ENCODE assay signal across 8 cellular contexts in the genomic region with DNA sequence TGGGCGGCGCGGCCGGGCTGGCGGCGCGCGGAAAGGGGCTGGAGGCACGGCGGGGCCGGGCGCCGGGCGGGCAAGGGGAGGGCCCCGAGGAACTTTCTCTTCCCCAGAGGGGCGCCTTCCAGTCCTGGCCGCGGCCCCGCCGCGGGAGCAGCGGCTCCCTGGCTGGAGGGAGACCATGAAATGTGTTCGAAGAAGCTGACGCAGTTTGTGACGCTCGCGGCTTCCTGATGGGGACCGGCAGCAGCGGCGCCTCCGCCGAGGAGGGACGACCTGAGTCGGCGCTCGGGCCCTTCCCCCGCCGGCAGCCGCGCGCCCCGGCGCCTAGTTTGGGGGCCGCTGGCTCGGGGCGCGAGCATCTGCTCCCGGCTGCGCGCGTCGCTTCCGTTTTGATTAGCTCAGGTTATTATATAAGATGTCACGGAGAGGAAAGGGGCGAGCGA. TPM values are rescaled to one million over a fixed set of nuclear protein-coding genes. Genes with fewer than 3 reads are reported as not detected.
DNase-seq lines count a peak whose midpoint lies in the region; ATAC-seq and TF ChIP-seq lines count a peak whose summit lies in the region.

No MANE protein-coding gene starts in this region.

- ATAC-seq in GM18867 (IDR thresholded peaks at IDR 0.05; ENCODE audit: unreplicated experiment), result peak; percentile 53
- peak; percentile 44 for ATAC-seq in HG03095 (IDR thresholded peaks at IDR 0.05; ENCODE audit: unreplicated experiment)

- peaks cover 9% of the 10 kb centered on the region for H3K36me3 Mint-ChIP-seq in activated T-helper 2 cell treated with anti-CD3 and anti-CD28 coated beads, Interferon-gamma antibody, Interleukin-2, Interleukin-4, amounts not matched to agents 10 μg/mL and 5 μg/mL and 100 μg/mL, durations not matched to agents 14 hours and 24 hours and 36 hours (ENCODE audit: low read depth)
- no peaks in the 10 kb centered on the region for H3K36me3 Mint-ChIP-seq in nephron progenitor cell (ENCODE audit: low read depth)
- H3K36me3 Mint-ChIP-seq in stimulated activated naive CD8-positive, alpha-beta T cell treated with anti-CD3 and anti-CD28 coated beads, Interleukin-15, Interleukin-2, amounts not matched to agents 100 ng/mL and 50 ng/mL, for 24 hours (ENCODE audit: low read depth), result peaks cover 10% of the 10 kb centered on the region

- peak; percentile 50 for DNase-seq in AG08395 (ENCODE audit: low spot score)
- DNase-seq in activated T-helper 2 cell treated with anti-CD3 and anti-CD28 coated beads, Interferon-gamma antibody, Interleukin-2, Interleukin-4, amounts not matched to agents 10 μg/mL and 5 μg/mL and 100 μg/mL, durations not matched to agents 14 hours and 24 hours and 36 hours (ENCODE audit: low spot score), result peak; percentile 70
- DNase-seq in fibroblast of peridontal ligament (ENCODE audit: extremely low read depth), result peak; percentile 57
- DNase-seq in nephron progenitor cell, result peak; percentile 69

- H3K9ac ChIP-seq in OCI-LY3 (ENCODE audit: low read length), result peak overlapping the region; percentile 81

- H3K36me3 ChIP-seq in OCI-LY3 (replicated peaks; ENCODE audit: low read depth, low read length), result no peaks in the 10 kb centered on the region

- peak overlapping the region; percentile 85 for H3K4me3 Mint-ChIP-seq in activated T-helper 2 cell treated with anti-CD3 and anti-CD28 coated beads, Interferon-gamma antibody, Interleukin-2, Interleukin-4, amounts not matched to agents 10 μg/mL and 5 μg/mL and 100 μg/mL, durations not matched to agents 14 hours and 24 hours and 36 hours (ENCODE audit: low read depth)
- H3K4me3 Mint-ChIP-seq in nephron progenitor cell, result peak overlapping the region; percentile 85
- H3K4me3 Mint-ChIP-seq in stimulated activated naive CD8-positive, alpha-beta T cell treated with anti-CD3 and anti-CD28 coated beads, Interleukin-15, Interleukin-2, amounts not matched to agents 100 ng/mL and 50 ng/mL, for 24 hours, result peak overlapping the region; percentile 85

- no peaks in the 10 kb centered on the region for H3K9me3 Mint-ChIP-seq in activated T-helper 2 cell treated with anti-CD3 and anti-CD28 coated beads, Interferon-gamma antibody, Interleukin-2, Interleukin-4, amounts not matched to agents 10 μg/mL and 5 μg/mL and 100 μg/mL, durations not matched to agents 14 hours and 24 hours and 36 hours
- peaks cover 1% of the 10 kb centered on the region for H3K9me3 Mint-ChIP-seq in nephron progenitor cell
- H3K9me3 Mint-ChIP-seq in stimulated activated naive CD8-positive, alpha-beta T cell treated with anti-CD3 and anti-CD28 coated beads, Interleukin-15, Interleukin-2, amounts not matched to agents 100 ng/mL and 50 ng/mL, for 24 hours, result peaks cover 4% of the 10 kb centered on the region

- no peaks in the 10 kb centered on the region for H3K9me3 ChIP-seq in OCI-LY3 (ENCODE audit: insufficient read depth, low read length)

- no peak for TF ChIP-seq CTCF in OCI-LY3 (IDR thresholded peaks at IDR 0.05; ENCODE audit: low read depth, low read length)
- TF ChIP-seq CTCF in nephron progenitor cell (IDR thresholded peaks at IDR 0.05), result no peak

- H3K27me3 ChIP-seq in OCI-LY3 (ENCODE audit: low read depth, low read length), result no peaks in the 10 kb centered on the region

- peak overlapping the region; percentile 76 for H3K27ac Mint-ChIP-seq in activated T-helper 2 cell treated with anti-CD3 and anti-CD28 coated beads, Interferon-gamma antibody, Interleukin-2, Interleukin-4, amounts not matched to agents 10 μg/mL and 5 μg/mL and 100 μg/mL, durations not matched to agents 14 hours and 24 hours and 36 hours
- no peak overlapping the region for H3K27ac Mint-ChIP-seq in nephron progenitor cell
- peak overlapping the region; percentile 90 for H3K27ac Mint-ChIP-seq in stimulated activated naive CD8-positive, alpha-beta T cell treated with anti-CD3 and anti-CD28 coated beads, Interleukin-15, Interleukin-2, amounts not matched to agents 100 ng/mL and 50 ng/mL, for 24 hours

- H3K4me1 Mint-ChIP-seq in activated T-helper 2 cell treated with anti-CD3 and anti-CD28 coated beads, Interferon-gamma antibody, Interleukin-2, Interleukin-4, amounts not matched to agents 10 μg/mL and 5 μg/mL and 100 μg/mL, durations not matched to agents 14 hours and 24 hours and 36 hours (ENCODE audit: low read depth), result peaks cover 35% of the 10 kb centered on the region
- peaks cover 13% of the 10 kb centered on the region for H3K4me1 Mint-ChIP-seq in nephron progenitor cell
- H3K4me1 Mint-ChIP-seq in stimulated activated naive CD8-positive, alpha-beta T cell treated with anti-CD3 and anti-CD28 coated beads, Interleukin-15, Interleukin-2, amounts not matched to agents 100 ng/mL and 50 ng/mL, for 24 hours (ENCODE audit: low read depth), result peaks cover 44% of the 10 kb centered on the region

- no peaks in the 10 kb centered on the region for H3K27me3 Mint-ChIP-seq in activated T-helper 2 cell treated with anti-CD3 and anti-CD28 coated beads, Interferon-gamma antibody, Interleukin-2, Interleukin-4, amounts not matched to agents 10 μg/mL and 5 μg/mL and 100 μg/mL, durations not matched to agents 14 hours and 24 hours and 36 hours (ENCODE audit: low read depth)
- H3K27me3 Mint-ChIP-seq in nephron progenitor cell (ENCODE audit: low read depth, poor library complexity), result peaks cover 73% of the 10 kb centered on the region
- H3K27me3 Mint-ChIP-seq in stimulated activated naive CD8-positive, alpha-beta T cell treated with anti-CD3 and anti-CD28 coated beads, Interleukin-15, Interleukin-2, amounts not matched to agents 100 ng/mL and 50 ng/mL, for 24 hours, result no peaks in the 10 kb centered on the region

- peaks cover 50% of the 10 kb centered on the region for H3K79me2 ChIP-seq in OCI-LY3 (ENCODE audit: low read length)

- H3K4me3 ChIP-seq in OCI-LY3 (ENCODE audit: low read length), result peak overlapping the region; percentile 96

- peaks cover 16% of the 10 kb centered on the region for H3K4me1 ChIP-seq in OCI-LY3 (ENCODE audit: low read length)

- intact Hi-C loops in activated T-helper 2 cell treated with anti-CD3 and anti-CD28 coated beads, Interferon-gamma antibody, Interleukin-2, Interleukin-4, amounts not matched to agents 10 μg/mL and 5 μg/mL and 100 μg/mL, durations not matched to agents 14 hours and 24 hours and 36 hours (cut with micrococcal nuclease), result loop anchor here (1.0 to 10.0 kb wide), 4 partner anchors 156 to 632 kb away; partner anchors contain the start of genes HECTD2, RPP30 and TNKS2

- H3K4me2 ChIP-seq in OCI-LY3 (ENCODE audit: low read length), result peak overlapping the region; percentile 92

- H3K27ac ChIP-seq in OCI-LY3 (ENCODE audit: low read length), result peak overlapping the region; percentile 72

- peak overlapping the region; percentile 4; the same call in 1 of the 2 replicates for H2AFZ ChIP-seq in OCI-LY3 (ENCODE audit: low read depth, low read length)

- peaks cover 5% of the 10 kb centered on the region; the same call in 1 of the 2 replicates for H4K20me1 ChIP-seq in OCI-LY3 (ENCODE audit: insufficient read depth, low read length)

RNA-seq across cellular contexts. Expression of gene PCGF5, which starts 57.2 kb away (rescaled TPM):
- 35.9 and 36.9 TPM in 2 replicates for total RNA-seq in activated T-helper 2 cell treated with anti-CD3 and anti-CD28 coated beads, Interferon-gamma antibody, Interleukin-2, Interleukin-4, amounts not matched to agents 10 μg/mL and 5 μg/mL and 100 μg/mL, durations not matched to agents 14 hours and 24 hours and 36 hours

Comparison
In these comparisons a context has a peak if more than half of its experiments do, and no peak if none do; other contexts are left out.
1. Peak in every context shown above with its lines: DNase-seq, ATAC-seq, H3K4me3 ChIP-seq and H3K27ac ChIP-seq.